25 cellular contexts compared by ENCODE assay signal in genomic region chr13:101728021-101728420, GRCh38.
"Had no signal": no experiment of that assay in that cellular context is flagged by ENCODE, and none has a peak within 500 bp of the region (broad histone marks: within the 10 kb centered on the region; RNA-seq: fewer than 3 reads in every experiment).

No MANE protein-coding gene starts in this region.

- H3K9me3 ChIP-seq: colonic mucosa, esophagus muscularis mucosa, esophagus squamous epithelium, gastrocnemius medialis, gastroesophageal sphincter, heart left ventricle, heart right ventricle had no signal

- H3K79me2 ChIP-seq: hepatocyte had no signal

- H3K4me3 ChIP-seq: colonic mucosa, coronary artery, dorsolateral prefrontal cortex, esophagus muscularis mucosa, esophagus squamous epithelium, gastrocnemius medialis, gastroesophageal sphincter, heart left ventricle, heart right ventricle, hepatocyte had no signal

- H3K27ac ChIP-seq: colonic mucosa, coronary artery, dorsolateral prefrontal cortex, epithelial cell of prostate, esophagus muscularis mucosa, esophagus squamous epithelium, foreskin keratinocyte, gastrocnemius medialis, gastroesophageal sphincter, heart left ventricle, heart right ventricle, hepatocyte had no signal

- DNase-seq: colonic mucosa; cortex of kidney; dermis blood vessel endothelial cell; dorsolateral prefrontal cortex; effector CD4-positive, alpha-beta T cell; effector CD8-positive, alpha-beta T cell; effector memory CD4-positive, alpha-beta T cell; effector memory CD8-positive, alpha-beta T cell; endodermal cell; erythroblast; esophagus squamous epithelium; foreskin fibroblast; foreskin keratinocyte; foreskin melanocyte; gastrocnemius medialis; glutamatergic neuron; head of caudate nucleus; heart left ventricle; heart right ventricle had no signal

- H3K4me2 ChIP-seq: hepatocyte had no signal

- H3K27me3 ChIP-seq: colonic mucosa, dorsolateral prefrontal cortex, esophagus muscularis mucosa, esophagus squamous epithelium, foreskin keratinocyte, gastrocnemius medialis, gastroesophageal sphincter, heart left ventricle, heart right ventricle, hepatocyte had no signal

- ATAC-seq: effector memory CD8-positive, alpha-beta T cell; esophagus mucosa; foreskin keratinocyte; gastrocnemius medialis; gastroesophageal sphincter; heart left ventricle; heart right ventricle had no signal

- H2AFZ ChIP-seq: hepatocyte had no signal

- H3K36me3 ChIP-seq: colonic mucosa, esophagus muscularis mucosa, esophagus squamous epithelium, gastrocnemius medialis, gastroesophageal sphincter, heart left ventricle, heart right ventricle had no signal
